ENCODE assay signal across 29 cellular contexts in the genomic region with DNA sequence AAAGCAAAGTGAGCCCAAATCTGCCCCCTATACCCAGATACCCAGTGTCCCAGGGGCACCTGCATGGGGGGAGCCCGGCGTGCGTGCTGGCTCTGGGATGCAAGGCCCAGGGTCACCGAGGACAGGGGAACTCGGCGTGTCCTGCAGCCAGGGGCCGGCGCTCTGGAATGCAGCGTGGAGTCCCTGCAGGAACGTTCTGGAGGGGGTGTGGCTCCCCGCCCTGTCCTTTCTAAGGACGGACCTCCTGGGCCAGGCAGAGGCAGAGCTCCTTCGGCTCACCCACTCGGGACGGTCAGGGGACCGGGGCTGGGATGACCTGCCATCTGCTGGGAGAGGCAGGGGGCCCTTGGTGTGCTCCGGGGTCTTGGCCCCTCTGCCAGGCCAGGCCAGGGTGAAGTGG.
"Had no signal": no experiment of that assay in that cellular context is flagged by ENCODE, and none has a peak within 500 bp of the region (broad histone marks: within the 10 kb centered on the region; RNA-seq: fewer than 3 reads in every experiment).

No MANE protein-coding gene starts in this region.

- H3K9me3 Mint-ChIP-seq: effector memory CD8-positive, alpha-beta T cell; immature natural killer cell; naive thymus-derived CD8-positive, alpha-beta T cell; nephron progenitor cell had no signal

- H3K27ac Mint-ChIP-seq: effector memory CD8-positive, alpha-beta T cell; immature natural killer cell; naive thymus-derived CD8-positive, alpha-beta T cell; nephron progenitor cell; progenitor cell of endocrine pancreas had no signal

- H3K4me3 Mint-ChIP-seq: effector memory CD8-positive, alpha-beta T cell; immature natural killer cell; naive thymus-derived CD8-positive, alpha-beta T cell; nephron progenitor cell had no signal

- H3K27me3 Mint-ChIP-seq: progenitor cell of endocrine pancreas had no signal

- H3K36me3 Mint-ChIP-seq: immature natural killer cell; naive thymus-derived CD8-positive, alpha-beta T cell had no signal

- H3K27me3 ChIP-seq: neutrophil, pancreas, right atrium auricular region, transverse colon, vagina had no signal

- H3K4me3 ChIP-seq: coronary artery, esophagus squamous epithelium, heart right ventricle, lower lobe of right lung, pancreas, right atrium auricular region, smooth muscle cell, stomach, thoracic aorta, transverse colon, vagina had no signal

- H3K36me3 ChIP-seq: esophagus squamous epithelium, heart right ventricle, lower lobe of right lung, neutrophil, pancreas, right atrium auricular region, stomach, thoracic aorta, transverse colon, vagina had no signal

- H3K4me1 ChIP-seq: esophagus squamous epithelium, heart right ventricle, lower lobe of right lung, pancreas, right atrium auricular region, vagina had no signal

- H3K27ac ChIP-seq: coronary artery, esophagus squamous epithelium, heart right ventricle, lower lobe of right lung, neutrophil, pancreas, right atrium auricular region, stomach, thoracic aorta, transverse colon, vagina had no signal

- H3K4me2 ChIP-seq: smooth muscle cell had no signal

- H3K9me3 ChIP-seq: esophagus squamous epithelium, heart right ventricle, lower lobe of right lung, neutrophil, pancreas, right atrium auricular region, stomach, thoracic aorta, transverse colon, vagina had no signal

- ATAC-seq: effector memory CD8-positive, alpha-beta T cell; heart right ventricle; left ventricle myocardium superior; lower lobe of right lung; naive thymus-derived CD8-positive, alpha-beta T cell; pancreas had no signal

- DNase-seq: dermis blood vessel endothelial cell; effector memory CD8-positive, alpha-beta T cell; erythroblast; esophagus squamous epithelium; foreskin melanocyte; glutamatergic neuron; heart right ventricle; immature natural killer cell; islet precursor cell; kidney glomerular epithelial cell; left ventricle myocardium superior; lower lobe of right lung; naive thymus-derived CD8-positive, alpha-beta T cell; nephron progenitor cell; pancreas; stimulated activated CD4-positive, alpha-beta T cell treated with anti-CD3 and anti-CD28 coated beads, Interleukin-12 subunit alpha, Interleukin-12 subunit beta, amount 100 ng/mL, for 4 hours; stimulated activated CD4-positive, alpha-beta T cell treated with anti-CD3 and anti-CD28 coated beads, Interleukin-1b, Interleukin-23, amount 100 ng/mL, for 48 hours; stimulated activated CD4-positive, alpha-beta T cell treated with anti-CD3 and anti-CD28 coated beads, Interleukin-4, amount 100 ng/mL, for 1 hour; stimulated activated CD8-positive, alpha-beta memory T cell treated with anti-CD3 and anti-CD28 coated beads, Interleukin-4, amount 100 ng/mL, for 48 hours; stimulated activated naive CD4-positive, alpha-beta T cell; stomach; transverse colon had no signal
